ENCODE assay signal across 16 cellular contexts in the genomic region with DNA sequence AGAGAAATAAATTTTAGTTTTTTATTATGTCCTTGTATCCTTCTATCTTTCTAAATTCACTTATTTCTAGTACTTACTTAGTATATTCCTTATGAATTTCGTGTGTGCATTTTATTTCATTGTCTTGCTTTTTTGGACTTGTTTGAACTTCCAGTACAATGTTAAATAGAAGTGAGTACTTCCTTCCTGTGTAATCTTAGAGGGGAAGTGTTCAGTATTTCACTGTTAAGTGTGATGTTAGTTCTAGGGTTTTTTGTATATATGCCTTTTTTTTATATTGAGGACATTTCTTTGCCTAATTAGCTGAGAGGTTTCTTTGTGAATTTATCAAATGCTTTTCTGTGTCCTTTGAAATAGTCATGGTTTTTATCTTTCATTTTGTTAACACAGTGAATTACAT. TPM values are rescaled to one million over a fixed set of nuclear protein-coding genes. Genes with fewer than 3 reads are reported as not detected.
DNase-seq lines count a peak whose midpoint lies in the region; ATAC-seq and TF ChIP-seq lines count a peak whose summit lies in the region.
"Had no signal": no experiment of that assay in that cellular context is flagged by ENCODE, and none has a peak within 500 bp of the region (broad histone marks: within the 10 kb centered on the region; RNA-seq: fewer than 3 reads in every experiment).

No MANE protein-coding gene starts in this region.

- H3K4me3 ChIP-seq in BE2C (ENCODE audit: low read depth, low read length) = no peak overlapping the region
- H3K4me3 ChIP-seq: BLaER1 treated with 17β-estradiol and CSF1 and Interleukin-3, amounts not matched to agents 10 nM and 100 nM had no signal

- intact Hi-C loops in activated B cell treated with CpG ODN at 0.5 μM for 24 hours (cut with micrococcal nuclease) = no loop called here

- H3K9me3 Mint-ChIP-seq in IgD-negative memory B cell = peaks cover 0 to 3% (median 0%) of the 10 kb centered on the region in 3 donors
- no peaks in the 10 kb centered on the region for H3K9me3 Mint-ChIP-seq in activated B cell treated with CpG ODN at 0.5 μM for 24 hours
- peaks cover 0 to 4% (median 0%) of the 10 kb centered on the region in 9 donors for H3K9me3 Mint-ChIP-seq in naive thymus-derived CD8-positive, alpha-beta T cell
- H3K9me3 Mint-ChIP-seq: CD8-positive, alpha-beta memory T cell had no signal

- POLR2A ChIA-PET in activated B cell treated with CpG ODN at 0.5 μM for 24 hours (lab: Charles Lee) = no interaction called here
- POLR2A ChIA-PET in naive thymus-derived CD8-positive, alpha-beta T cell (lab: Charles Lee) = no interaction called here

- H3K4me1 ChIP-seq in BE2C = peaks cover 4% of the 10 kb centered on the region; the same call in 1 of the 2 replicates

- H3K4me3 Mint-ChIP-seq in IgD-negative memory B cell = peak overlapping the region in 3 of 4 donors; percentile 50 to 82 (median 73)
- peak overlapping the region; percentile 41 for H3K4me3 Mint-ChIP-seq in activated B cell treated with CpG ODN at 0.5 μM for 24 hours
- peak overlapping the region in 9 of 10 donors; percentile 19 to 76 (median 49) for H3K4me3 Mint-ChIP-seq in naive thymus-derived CD8-positive, alpha-beta T cell

- no peak for ATAC-seq in activated B cell treated with CpG ODN at 0.5 μM for 24 hours (ENCODE audit: low read depth)
- no peak for ATAC-seq in naive thymus-derived CD8-positive, alpha-beta T cell

- no peaks in the 10 kb centered on the region for H3K9me3 ChIP-seq in BE2C

- H3K36me3 ChIP-seq in BE2C = no peaks in the 10 kb centered on the region; the same call in 1 of the 2 replicates

- H3K27ac Mint-ChIP-seq in IgD-negative memory B cell (peak overlapping the region; percentile 39 to 73 (median 47)), activated B cell treated with CpG ODN at 0.5 μM for 24 hours (peak overlapping the region; percentile 35)
- H3K27ac Mint-ChIP-seq in naive thymus-derived CD8-positive, alpha-beta T cell = peak overlapping the region in 2 of 10 donors; percentile 27 to 35
- H3K27ac Mint-ChIP-seq: CD8-positive, alpha-beta memory T cell had no signal

- H3K27me3 Mint-ChIP-seq in IgD-negative memory B cell = no peaks in the 10 kb centered on the region
- H3K27me3 Mint-ChIP-seq in activated B cell treated with CpG ODN at 0.5 μM for 24 hours = no peaks in the 10 kb centered on the region
- no peaks in the 10 kb centered on the region for H3K27me3 Mint-ChIP-seq in naive thymus-derived CD8-positive, alpha-beta T cell
- H3K27me3 Mint-ChIP-seq: CD8-positive, alpha-beta memory T cell had no signal

- H3K36me3 Mint-ChIP-seq in IgD-negative memory B cell = peaks cover 28% of the 10 kb centered on the region
- peaks cover 49% of the 10 kb centered on the region for H3K36me3 Mint-ChIP-seq in activated B cell treated with CpG ODN at 0.5 μM for 24 hours (ENCODE audit: low read depth)
- peaks cover 8 to 51% (median 45%) of the 10 kb centered on the region in 3 donors for H3K36me3 Mint-ChIP-seq in naive thymus-derived CD8-positive, alpha-beta T cell

- CTCF ChIA-PET in activated B cell treated with CpG ODN at 0.5 μM for 24 hours (lab: Charles Lee) = no interaction called here

- DNase-seq in SKM-1 treated with dmso at 0.1 percent for 144 hours (lab: John Stamatoyannopoulos, UW; ENCODE audit: unreplicated experiment) (peak; percentile 7), SKM-1 (lab: John Stamatoyannopoulos, UW; ENCODE audit: unreplicated experiment) (no peak), activated B cell treated with CpG ODN at 0.5 μM for 24 hours (no peak), activated gamma-delta T cell treated with Interleukin-2 at 50 U/mL for 16 hours (no peak), BE2C (no peak), mesenteric fat pad (ENCODE audit: low spot score) (no peak)
- DNase-seq in naive thymus-derived CD8-positive, alpha-beta T cell = no peak
- DNase-seq: 8988T; CD8-positive, alpha-beta memory T cell; GOT3; IMR-90; NCI-H1436; NCI-H2029; NCI-H774 had no signal

- H3K4me1 Mint-ChIP-seq in IgD-negative memory B cell (peaks cover 54 to 64% (median 60%) of the 10 kb centered on the region in 3 donors), activated B cell treated with CpG ODN at 0.5 μM for 24 hours (peaks cover 67% of the 10 kb centered on the region)
- peaks cover 20 to 65% (median 52%) of the 10 kb centered on the region in 4 donors for H3K4me1 Mint-ChIP-seq in naive thymus-derived CD8-positive, alpha-beta T cell

- H3K27me3 ChIP-seq in BE2C = no peaks in the 10 kb centered on the region
- H3K27me3 ChIP-seq: BLaER1 treated with 17β-estradiol and CSF1 and Interleukin-3, amounts not matched to agents 10 nM and 100 nM had no signal

- TF ChIP-seq CTCF in activated B cell treated with CpG ODN at 0.5 μM for 24 hours (IDR thresholded peaks at IDR 0.05) (no peak), BE2C (IDR thresholded peaks at IDR 0.05; ENCODE audit: low read depth, low read length) (no peak)

RNA-seq across cellular contexts. Expression of gene LYPLAL1, which starts 10.7 kb away (rescaled TPM):
- polyA plus RNA-seq in IgD-negative memory B cell = 157 TPM
- 38.0 and 42.3 TPM in 2 replicates for total RNA-seq in activated B cell treated with CpG ODN at 0.5 μM for 24 hours
- total RNA-seq in naive thymus-derived CD8-positive, alpha-beta T cell = 10 to 100 TPM; 22.4 to 23.2 TPM
- 10 to 100 TPM; 18.8 to 36.3 (median 27.3) TPM for polyA plus RNA-seq in naive thymus-derived CD8-positive, alpha-beta T cell
- 21.6 TPM for polyA plus RNA-seq in BE2C (2012; ENCODE audit: insufficient read depth, insufficient read length, low read depth)
- total RNA-seq in mesenteric fat pad = 28.1 TPM
